In the genomic region with DNA sequence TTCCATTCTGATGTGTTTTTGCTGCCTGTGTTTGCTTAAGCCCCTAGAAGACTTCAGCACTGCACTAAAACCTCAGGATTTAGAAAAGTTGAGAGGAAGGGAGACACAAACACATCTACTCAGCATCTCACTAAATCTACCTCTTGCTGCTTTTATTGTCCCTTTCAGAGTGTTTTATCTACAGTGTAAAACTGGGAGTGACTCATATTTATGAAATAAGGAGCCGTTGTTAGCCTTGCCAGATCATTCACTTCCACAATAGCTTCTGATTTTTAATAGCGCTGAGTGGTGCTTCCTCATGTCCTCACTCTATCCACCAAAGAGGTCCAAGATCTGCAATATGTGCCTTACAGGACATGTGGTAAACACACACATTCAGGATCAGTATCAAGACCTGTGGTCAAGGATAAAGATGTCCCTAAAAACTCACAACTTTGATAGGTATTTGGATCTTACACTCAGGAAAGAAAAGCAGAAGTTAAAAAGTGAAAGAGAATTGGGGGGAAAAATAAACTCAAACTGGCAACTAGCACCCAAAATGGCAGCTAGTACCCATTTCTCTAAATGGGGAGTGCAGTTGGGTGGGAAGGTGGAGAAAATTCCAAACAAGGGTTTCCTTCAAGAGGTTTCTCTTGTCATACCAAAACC, we compare ENCODE assay signal across 8 cellular contexts. TPM values are rescaled to one million over a fixed set of nuclear protein-coding genes. Genes with fewer than 3 reads are reported as not detected.
DNase-seq lines count a peak whose midpoint lies in the region; ATAC-seq, FAIRE-seq and TF ChIP-seq lines count a peak whose summit lies in the region.

No MANE protein-coding gene starts in this region.

- no peaks in the 10 kb centered on the region for H3K27me3 Mint-ChIP-seq in activated CD8-positive, alpha-beta memory T cell treated with anti-CD3 and anti-CD28 coated beads, Interleukin-2, amount 10 ng/mL, durations not matched to agents 7 days and 5 days

- no peak for DNase-seq in activated CD8-positive, alpha-beta memory T cell treated with anti-CD3 and anti-CD28 coated beads, Interleukin-2, amount 10 ng/mL, durations not matched to agents 7 days and 5 days
- no peak for DNase-seq in activated CD8-positive, alpha-beta memory T cell treated with anti-CD3 and anti-CD28 coated beads for 24 hours
- DNase-seq in HL-60 (ENCODE audit: low read depth in 1 of 2, low spot score in 1 of 2) (peak in 1 of 2 experiments; percentile 38), bronchial epithelial cell (ENCODE audit: low read depth) (peak; percentile 59), cerebellar cortex (ENCODE audit: low spot score) (no peak), NK-92 (lab: John Stamatoyannopoulos, UW; ENCODE audit: unreplicated experiment) (no peak), NCI-H128 (lab: John Stamatoyannopoulos, UW; ENCODE audit: unreplicated experiment) (no peak)

- no peak for FAIRE-seq in bronchial epithelial cell (lab: Jason Lieb, UNC)

- peak; percentile 27 for ATAC-seq in activated CD8-positive, alpha-beta memory T cell treated with anti-CD3 and anti-CD28 coated beads, Interleukin-2, amount 10 ng/mL, durations not matched to agents 7 days and 5 days

- peaks cover 79% of the 10 kb centered on the region for H3K36me3 Mint-ChIP-seq in activated CD8-positive, alpha-beta memory T cell treated with anti-CD3 and anti-CD28 coated beads, Interleukin-2, amount 10 ng/mL, durations not matched to agents 7 days and 5 days

- CTCF ChIA-PET in activated CD8-positive, alpha-beta memory T cell treated with anti-CD3 and anti-CD28 coated beads, Interleukin-2, amount 10 ng/mL, durations not matched to agents 7 days and 5 days (lab: Charles Lee), result interaction anchor here (1.2 to 3.8 kb wide), 6 partner anchors 14 to 182 kb away, joined by 3 to 14 read pairs (median 3); partner anchors contain the start of gene DUSP10

- peaks cover 75% of the 10 kb centered on the region for H3K4me1 Mint-ChIP-seq in activated CD8-positive, alpha-beta memory T cell treated with anti-CD3 and anti-CD28 coated beads, Interleukin-2, amount 10 ng/mL, durations not matched to agents 7 days and 5 days

- H3K4me3 Mint-ChIP-seq in activated CD8-positive, alpha-beta memory T cell treated with anti-CD3 and anti-CD28 coated beads, Interleukin-2, amount 10 ng/mL, durations not matched to agents 7 days and 5 days, result peak overlapping the region; percentile 60

- peaks cover 11% of the 10 kb centered on the region for H3K9me3 Mint-ChIP-seq in activated CD8-positive, alpha-beta memory T cell treated with anti-CD3 and anti-CD28 coated beads, Interleukin-2, amount 10 ng/mL, durations not matched to agents 7 days and 5 days (ENCODE audit: low read depth)

- H3K27ac ChIP-seq in HL-60 (replicated peaks) (peak overlapping the region; percentile 71), skin epidermis (peak overlapping the region in 14 of 21 experiments; percentile 10 to 88 (median 50))

- H3K4me3 ChIP-seq in HL-60 (replicated peaks; ENCODE audit: insufficient read depth, low read length) (no peak overlapping the region), bronchial epithelial cell (ENCODE audit: low read depth, low read length) (no peak overlapping the region), skin epidermis (no peak overlapping the region)

- H3K27me3 ChIP-seq in HL-60 (ENCODE audit: insufficient read depth, poor library complexity, severe bottlenecking) (no peaks in the 10 kb centered on the region), bronchial epithelial cell (ENCODE audit: control insufficient read depth, insufficient read depth, low read length) (no peaks in the 10 kb centered on the region)

- TF ChIP-seq CTCF in HL-60 (IDR thresholded peaks at IDR 0.05; ENCODE audit: insufficient read depth, low read length), result no peak
- TF ChIP-seq CTCF in bronchial epithelial cell (IDR thresholded peaks at IDR 0.05; ENCODE audit: insufficient read depth, low read length, severe bottlenecking), result no peak

- H3K27ac Mint-ChIP-seq in activated CD8-positive, alpha-beta memory T cell treated with anti-CD3 and anti-CD28 coated beads, Interleukin-2, amount 10 ng/mL, durations not matched to agents 7 days and 5 days, result peak overlapping the region; percentile 92

- H3K36me3 ChIP-seq in bronchial epithelial cell (ENCODE audit: control insufficient read depth, insufficient read depth, low read length), result no peaks in the 10 kb centered on the region

RNA-seq across cellular contexts. Expression of gene DUSP10, which starts 16.1 kb away (rescaled TPM):
- 10 to 100 TPM; 14.3 to 46.3 TPM for total RNA-seq in activated CD8-positive, alpha-beta memory T cell treated with anti-CD3 and anti-CD28 coated beads, Interleukin-2, amount 10 ng/mL, durations not matched to agents 7 days and 5 days
- total RNA-seq in bronchial epithelial cell, result 9.9 and 36.6 TPM in 2 replicates
